Comparison of ENCODE assay signal across 16 cellular contexts in genomic region chr15:78368671-78369070, GRCh38. TPM values are rescaled to one million over a fixed set of nuclear protein-coding genes. Genes with fewer than 3 reads are reported as not detected.
DNase-seq lines count a peak whose midpoint lies in the region; ATAC-seq and TF ChIP-seq lines count a peak whose summit lies in the region.
"Had no signal": no experiment of that assay in that cellular context is flagged by ENCODE, and none has a peak within 500 bp of the region (broad histone marks: within the 10 kb centered on the region; RNA-seq: fewer than 3 reads in every experiment).

No MANE protein-coding gene starts in this region.

- no peak overlapping the region for H3K14ac ChIP-seq in IMR-90 (replicated peaks; ENCODE audit: low read depth, low read length)

- H3K27ac Mint-ChIP-seq in activated naive CD8-positive, alpha-beta T cell treated with anti-CD3 and anti-CD28 coated beads for 36 hours, result no peak overlapping the region
- H3K27ac Mint-ChIP-seq: activated T-cell treated with anti-CD3 and anti-CD28 coated beads, Interleukin-2, amount 50 U/mL, for 72 hours had no signal

- H4K91ac ChIP-seq in IMR-90 (ENCODE audit: insufficient read depth, low read depth, low read length), result no peak overlapping the region

- ATAC-seq in IMR-90 (ENCODE audit: low read depth) (peak; percentile 53), HG03521 (IDR thresholded peaks at IDR 0.05; ENCODE audit: unreplicated experiment) (no peak)
- ATAC-seq: activated T-cell treated with anti-CD3 and anti-CD28 coated beads, Interleukin-2, amount 50 U/mL, for 72 hours; PC-3 had no signal

- no peaks in the 10 kb centered on the region for H3K79me1 ChIP-seq in IMR-90 (ENCODE audit: low read depth in 1 of 2, low read length in 2 of 2)

- dilution Hi-C loops in IMR-90 (cut with HindIII; ENCODE audit: low sequenced_read_pairs, unreplicated experiment), result no loop called here

- H4K8ac ChIP-seq in IMR-90 (ENCODE audit: low read depth in 2 of 2, low read length in 2 of 2), result no peak overlapping the region

- H3K4me1 Mint-ChIP-seq in activated naive CD8-positive, alpha-beta T cell treated with anti-CD3 and anti-CD28 coated beads for 36 hours, result no peaks in the 10 kb centered on the region

- H3K27me3 ChIP-seq in IMR-90 (ENCODE audit: control insufficient read depth, insufficient read depth, low read length) (peaks cover 40% of the 10 kb centered on the region), hepatocyte (no peaks in the 10 kb centered on the region)

- H4K20me1 ChIP-seq in IMR-90 (ENCODE audit: insufficient read depth, low read length), result no peaks in the 10 kb centered on the region
- H4K20me1 ChIP-seq in hepatocyte (ENCODE audit: insufficient read depth, poor library complexity, severe bottlenecking), result no peaks in the 10 kb centered on the region

- no peak overlapping the region for H3K4ac ChIP-seq in IMR-90 (ENCODE audit: low read depth, low read length)

- H3K9me3 Mint-ChIP-seq in activated naive CD8-positive, alpha-beta T cell treated with anti-CD3 and anti-CD28 coated beads for 36 hours, result no peaks in the 10 kb centered on the region
- H3K9me3 Mint-ChIP-seq: activated T-cell treated with anti-CD3 and anti-CD28 coated beads, Interleukin-2, amount 50 U/mL, for 72 hours had no signal

- POLR2A ChIA-PET in IMR-90 (lab: Charles Lee; ENCODE audit: unreplicated experiment), result no interaction called here

- H3K4me2 ChIP-seq in IMR-90 (ENCODE audit: low read depth, low read length) (no peak overlapping the region), hepatocyte (no peak overlapping the region)

- no peak overlapping the region for H3K9ac ChIP-seq in IMR-90 (ENCODE audit: low read depth, low read length)

- DNase-seq in AG08395 (ENCODE audit: low spot score), result peak; percentile 29
- DNase-seq in IMR-90, result no peak
- DNase-seq in SKM-1 treated with dmso at 0.1 percent for 144 hours (lab: John Stamatoyannopoulos, UW; ENCODE audit: unreplicated experiment), result peak; percentile 42
- peak; percentile 67 for DNase-seq in hepatocyte (ENCODE audit: low spot score)
- DNase-seq in RPMI8226, result no peak
- no peak for DNase-seq in activated naive CD8-positive, alpha-beta T cell treated with anti-CD3 and anti-CD28 coated beads for 36 hours
- no peak for DNase-seq in kidney glomerular epithelial cell (lab: John Stamatoyannopoulos, UW)
- DNase-seq: activated CD4-positive, alpha-beta T cell treated with anti-CD3 and anti-CD28 coated beads, Interleukin-2, amount 50 U/mL, for 1 hour; activated T-cell treated with anti-CD3 and anti-CD28 coated beads, Interleukin-2, amount 50 U/mL, for 72 hours; HCEC 1CT; NCI-H226; PC-3; posterior cingulate gyrus; T-helper 1 cell had no signal

- no peak overlapping the region for H3K4me3 ChIP-seq in IMR-90 (ENCODE audit: insufficient read depth, low read depth, low read length)
- no peak overlapping the region for H3K4me3 ChIP-seq in hepatocyte

- H2BK5ac ChIP-seq in IMR-90 (ENCODE audit: low read depth, low read length, poor library complexity, severe bottlenecking), result no peak overlapping the region

- H3K9me1 ChIP-seq in IMR-90 (ENCODE audit: insufficient read depth, low read length), result no peaks in the 10 kb centered on the region

- CTCF ChIA-PET in IMR-90 (lab: Yijun Ruan, JAX), result no interaction called here

- no CpG with 5 or more reads among the region's 5 CpGs for WGBS in IMR-90 (ENCODE audit: extremely low coverage in 2 of 2, insufficient read length in 1 of 2), 2 experiments
- 26% methylated on average over 5 of the region's 5 CpGs for WGBS in hepatocyte (ENCODE audit: low lambda C conversion rate, missing lambda C conversion rate)

- no peak overlapping the region for H2AK5ac ChIP-seq in IMR-90 (ENCODE audit: low read depth, low read length)

- H3K18ac ChIP-seq in IMR-90 (ENCODE audit: low read depth, low read length), result no peak overlapping the region

- no peak for TF ChIP-seq RAD21 in IMR-90 (IDR thresholded peaks at IDR 0.05; ENCODE audit: low read length)

- H3K36me3 ChIP-seq in IMR-90 (ENCODE audit: control insufficient read depth, insufficient read depth, low read length) (no peaks in the 10 kb centered on the region), hepatocyte (replicated peaks; ENCODE audit: insufficient read depth, low read depth) (no peaks in the 10 kb centered on the region)

- H3K9me2 ChIP-seq in hepatocyte (replicated peaks; ENCODE audit: insufficient read depth), result no peaks in the 10 kb centered on the region

- H3K4me3 Mint-ChIP-seq in activated naive CD8-positive, alpha-beta T cell treated with anti-CD3 and anti-CD28 coated beads for 36 hours, result no peak overlapping the region
- H3K4me3 Mint-ChIP-seq: activated T-cell treated with anti-CD3 and anti-CD28 coated beads, Interleukin-2, amount 50 U/mL, for 72 hours had no signal

- no peak overlapping the region for H3K56ac ChIP-seq in IMR-90 (ENCODE audit: extremely low read depth, insufficient read depth, low read length)

- H3K9me3 ChIP-seq in IMR-90 (ENCODE audit: control insufficient read depth, insufficient read depth, low read length), result no peaks in the 10 kb centered on the region
- H3K9me3 ChIP-seq in hepatocyte (ENCODE audit: low read depth), result no peaks in the 10 kb centered on the region

- no peak overlapping the region for H2AK9ac ChIP-seq in IMR-90 (replicated peaks; ENCODE audit: low read depth, low read length, poor library complexity)

- intact Hi-C loops in IMR-90 (cut with micrococcal nuclease), result no loop called here

- no peak overlapping the region for H2BK15ac ChIP-seq in IMR-90 (ENCODE audit: low read depth, low read length)

- BruUV-seq in IMR-90 (replicated peaks; lab: Mats Ljungman, UMichigan), result no TSS peak

- no peak overlapping the region for H4K5ac ChIP-seq in IMR-90 (ENCODE audit: low read depth, low read length)

- no peak overlapping the region for H2BK20ac ChIP-seq in IMR-90 (ENCODE audit: low read depth, low read length)

- TF ChIP-seq CTCF in IMR-90 (conservative IDR thresholded peaks at IDR 0.05; ENCODE audit: low read depth, low read length) (no peak), hepatocyte (IDR thresholded peaks at IDR 0.05; ENCODE audit: poor library complexity) (no peak)

- H3K79me2 ChIP-seq in hepatocyte, result no peaks in the 10 kb centered on the region

- H3K27me3 Mint-ChIP-seq in activated naive CD8-positive, alpha-beta T cell treated with anti-CD3 and anti-CD28 coated beads for 36 hours, result no peaks in the 10 kb centered on the region

- H2BK120ac ChIP-seq in IMR-90 (ENCODE audit: low read depth, low read length), result no peak overlapping the region

- in situ Hi-C loops in IMR-90 (cut with MboI; ENCODE audit: low sequenced_read_pairs), result no loop called here

- H3K36me3 Mint-ChIP-seq in activated naive CD8-positive, alpha-beta T cell treated with anti-CD3 and anti-CD28 coated beads for 36 hours, result no peaks in the 10 kb centered on the region

- no peak overlapping the region for H2AFZ ChIP-seq in IMR-90 (replicated peaks; ENCODE audit: low read length, poor library complexity)
- H2AFZ ChIP-seq in hepatocyte, result no peak overlapping the region

- H3K27ac ChIP-seq in IMR-90 (ENCODE audit: insufficient read depth, low read length), result no peak overlapping the region
- no peak overlapping the region for H3K27ac ChIP-seq in hepatocyte

- no peak overlapping the region for H3K23ac ChIP-seq in IMR-90 (ENCODE audit: low read depth, low read length)

- no peak for TF ChIP-seq POLR2A in IMR-90 (IDR thresholded peaks at IDR 0.05; ENCODE audit: low read depth, low read length)

- H3K4me1 ChIP-seq in IMR-90 (ENCODE audit: control insufficient read depth, insufficient read depth, low read length) (no peaks in the 10 kb centered on the region), hepatocyte (ENCODE audit: insufficient read depth) (peaks cover 14% of the 10 kb centered on the region)

TF ChIP-seq in IMR-90, 13 proteins besides CTCF, POLR2A, EP300 and RAD21:
- TF ChIP-seq ELK1 (IDR thresholded peaks at IDR 0.05; ENCODE audit: borderline replicate concordance, low read depth, low read length) (no peak), CEBPB (IDR thresholded peaks at IDR 0.05; ENCODE audit: low read depth, low read length) (no peak), MAZ (IDR thresholded peaks at IDR 0.05; ENCODE audit: borderline replicate concordance, low read depth, low read length) (no peak), RCOR1 (IDR thresholded peaks at IDR 0.05; ENCODE audit: insufficient replicate concordance, low read length) (no peak), NFE2L2 (IDR thresholded peaks at IDR 0.05; ENCODE audit: low read depth, low read length) (no peak), CHD1 (IDR thresholded peaks at IDR 0.05; ENCODE audit: low read depth, low read length) (no peak), SMC3 (IDR thresholded peaks at IDR 0.05; ENCODE audit: low read depth, low read length) (no peak), MXI1 (IDR thresholded peaks at IDR 0.05; ENCODE audit: borderline replicate concordance, low read depth, low read length) (no peak), MAFK (IDR thresholded peaks at IDR 0.05; ENCODE audit: low read depth, low read length) (no peak), BHLHE40 (IDR thresholded peaks at IDR 0.05; ENCODE audit: low read depth, low read length) (no peak), RFX5 (IDR thresholded peaks at IDR 0.05; ENCODE audit: low read depth, low read length) (no peak), USF2 (IDR thresholded peaks at IDR 0.05; ENCODE audit: low read depth, low read length) (no peak), FOS (IDR thresholded peaks at IDR 0.05; ENCODE audit: low read depth, low read length) (no peak)

RNA-seq across cellular contexts. Expression of gene CRABP1, which starts 28.5 kb away (rescaled TPM):
- total RNA-seq in IMR-90 (2012; rRNA removed), result not detected in 2 replicates
- not detected in 2 replicates for polyA plus RNA-seq in IMR-90 (2012; rRNA removed)
- polyA plus RNA-seq in IMR-90 (2012; cell fraction: cytosol; rRNA removed), result not detected in 2 replicates
- polyA plus RNA-seq in IMR-90 (2012; cell fraction: nucleus; rRNA removed; ENCODE audit: low replicate concordance), result not detected in 2 replicates
- total RNA-seq in hepatocyte, result 132 and 140 TPM in 2 replicates
- 153 and 179 TPM in 2 replicates for polyA plus RNA-seq in hepatocyte
- total RNA-seq in activated naive CD8-positive, alpha-beta T cell treated with anti-CD3 and anti-CD28 coated beads for 36 hours, result not detected
- total RNA-seq: PC-3, subcutaneous adipose tissue had no signal

Comparison
In these comparisons a context has a peak if more than half of its experiments do, and no peak if none do; other contexts are left out.
1. DNase-seq: peak in AG08395 (single experiment), SKM-1 treated with dmso at 0.1 percent for 144 hours (single experiment) and hepatocyte (single experiment); none in IMR-90 (single experiment), RPMI8226 (single experiment), activated naive CD8-positive, alpha-beta T cell treated with anti-CD3 and anti-CD28 coated beads for 36 hours (single experiment) and kidney glomerular epithelial cell (single experiment).
2. RNA of gene CRABP1, which starts 28.5 kb away (total RNA-seq): 132 to 140 TPM in hepatocyte; not detected in activated naive CD8-positive, alpha-beta T cell treated with anti-CD3 and anti-CD28 coated beads for 36 hours and not detected in IMR-90; every median in the first group is over 100 times any median in the second.